In the genomic region with DNA sequence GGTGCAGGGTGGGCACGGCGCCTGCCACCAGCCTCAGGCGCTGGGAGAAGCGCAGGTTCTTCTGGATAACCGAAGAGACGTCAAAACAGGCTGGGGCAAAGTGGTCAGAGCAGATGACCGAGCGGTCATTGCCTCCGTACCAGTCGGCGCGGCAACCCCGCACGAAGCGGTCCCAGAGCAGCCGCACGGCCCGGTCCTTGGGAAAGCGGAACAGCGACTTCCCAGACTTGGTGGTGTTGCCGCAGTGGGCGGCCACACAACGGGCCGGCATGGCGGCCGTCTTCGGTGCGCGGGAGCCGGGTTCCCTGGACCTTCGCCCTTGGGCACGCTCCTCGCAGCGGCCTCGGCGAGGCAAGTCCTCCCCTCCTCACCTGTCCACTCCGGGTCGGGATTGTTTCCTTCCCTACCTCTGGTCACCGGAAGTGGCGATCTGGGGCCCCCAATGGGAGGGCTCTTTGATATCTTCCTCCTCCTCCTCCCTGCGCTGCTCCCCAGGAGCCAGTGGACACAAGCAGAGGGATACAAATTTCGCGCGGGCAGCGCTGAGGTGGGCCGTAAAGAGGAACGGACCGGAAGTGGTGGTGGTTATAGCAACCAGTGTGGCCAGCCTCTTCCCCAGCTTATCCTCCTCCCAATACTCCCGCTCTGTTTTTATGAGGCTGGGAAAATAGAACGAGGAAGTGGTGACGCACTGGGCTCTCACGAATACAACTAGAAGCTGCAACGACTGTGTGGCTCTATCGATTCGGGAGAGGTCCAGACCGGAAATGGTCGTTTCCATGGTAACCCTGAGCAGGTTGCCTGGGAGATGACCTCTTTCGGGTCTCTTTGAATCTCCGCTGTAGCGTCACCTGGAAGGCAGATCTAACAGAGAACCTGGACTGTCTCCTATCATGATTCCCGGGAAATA, we compare ENCODE assay signal across 2 cellular contexts.
A peak's percentile ranks its signal among the peaks of the same experiment; 100 is the strongest.
TF ChIP-seq lines count a peak whose summit lies in the region.

Gene LRRC49 (plus strand): TSS at position 825 of the 910 bp plus-strand sequence. CDS start 69 bp downstream, at position 894.
Gene THAP10 (minus strand): TSS at position 432 of the 910 bp plus-strand sequence. CDS start 161 bp downstream, at position 271.

TF ChIP-seq in GM23338, 12 proteins besides CTCF, POLR2A, EP300 and RAD21:
- no peak for TF ChIP-seq EZH2phosphoT487 (IDR thresholded peaks at IDR 0.05; ENCODE audit: unreplicated experiment)
- TF ChIP-seq POLR2AphosphoS5 (IDR thresholded peaks at IDR 0.05; ENCODE audit: low read depth) = peak; percentile 83
- peak; percentile 56 for TF ChIP-seq CREB1 (CRISPR knock-in tag; IDR thresholded peaks at IDR 0.05; ENCODE audit: low read depth)
- TF ChIP-seq, protein P1, sequence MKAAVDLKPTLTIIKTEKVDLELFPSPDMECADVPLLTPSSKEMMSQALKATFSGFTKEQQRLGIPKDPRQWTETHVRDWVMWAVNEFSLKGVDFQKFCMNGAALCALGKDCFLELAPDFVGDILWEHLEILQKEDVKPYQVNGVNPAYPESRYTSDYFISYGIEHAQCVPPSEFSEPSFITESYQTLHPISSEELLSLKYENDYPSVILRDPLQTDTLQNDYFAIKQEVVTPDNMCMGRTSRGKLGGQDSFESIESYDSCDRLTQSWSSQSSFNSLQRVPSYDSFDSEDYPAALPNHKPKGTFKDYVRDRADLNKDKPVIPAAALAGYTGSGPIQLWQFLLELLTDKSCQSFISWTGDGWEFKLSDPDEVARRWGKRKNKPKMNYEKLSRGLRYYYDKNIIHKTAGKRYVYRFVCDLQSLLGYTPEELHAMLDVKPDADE (IDR thresholded peaks at IDR 0.05) = peak; percentile 73

TF ChIP-seq in K562, 482 proteins besides CTCF, POLR2A, EP300 and RAD21 (continues in another document):
- TF ChIP-seq ATF2 (CRISPR knock-in tag; IDR thresholded peaks at IDR 0.05) (no peak), ZNF184 (CRISPR knock-in tag; IDR thresholded peaks at IDR 0.05) (no peak), GABPB1 (CRISPR knock-in tag; IDR thresholded peaks at IDR 0.05) (peak; percentile 71; the same call in 1 of the 2 replicates), RFX1 (IDR thresholded peaks at IDR 0.05) (peak; percentile 95), SIN3A (IDR thresholded peaks at IDR 0.05; ENCODE audit: borderline replicate concordance in 2 of 2, control insufficient read depth in 1 of 2, low read depth in 2 of 2, low read length in 2 of 2) (no peak), ZBTB40 (IDR thresholded peaks at IDR 0.05) (peak; percentile 89), ZBTB40 (CRISPR knock-in tag; IDR thresholded peaks at IDR 0.05) (no peak), ZNF583 (CRISPR knock-in tag; IDR thresholded peaks at IDR 0.05) (no peak), HDAC2 (IDR thresholded peaks at IDR 0.05) (no peak), NELFE (IDR thresholded peaks at IDR 0.05; ENCODE audit: insufficient read depth, insufficient read length) (no peak), HNRNPLL (IDR thresholded peaks at IDR 0.05; ENCODE audit: low read depth, low read length, poor library complexity, severe bottlenecking) (no peak), SP1 (CRISPR knock-in tag; IDR thresholded peaks at IDR 0.05) (no peak), GABPA (tag; conservative IDR thresholded peaks at IDR 0.05; ENCODE audit: low read depth) (peak; percentile 94), CBX5 (IDR thresholded peaks at IDR 0.05; ENCODE audit: borderline replicate concordance, low read depth) (no peak), HCFC1 (IDR thresholded peaks at IDR 0.05; ENCODE audit: low read depth, low read length) (no peak), RUNX1 (IDR thresholded peaks at IDR 0.05; ENCODE audit: low read depth) (no peak), SETDB1 (IDR thresholded peaks at IDR 0.05; ENCODE audit: low read length) (no peak), ZEB2 (IDR thresholded peaks at IDR 0.05) (no peak), PTRF (tag; IDR thresholded peaks at IDR 0.05) (no peak), RBFOX2 (IDR thresholded peaks at IDR 0.05; ENCODE audit: low read depth, low read length) (peak; percentile 51), MAZ (CRISPR knock-in tag; conservative IDR thresholded peaks at IDR 0.05 in 1 of 2, IDR thresholded peaks at IDR 0.05 in 1 of 2) (peak in 1 of 2 experiments; percentile 26; a peak in 1 of 4 replicates), RFX7 (CRISPR knock-in tag; IDR thresholded peaks at IDR 0.05) (no peak), CEBPZ (IDR thresholded peaks at IDR 0.05; ENCODE audit: borderline replicate concordance, low read depth, low read length) (no peak), ZNF717 (CRISPR knock-in tag; IDR thresholded peaks at IDR 0.05) (no peak), ZNF311 (CRISPR knock-in tag; IDR thresholded peaks at IDR 0.05) (no peak), ZNF77 (CRISPR knock-in tag; IDR thresholded peaks at IDR 0.05) (no peak), NCOA1 (IDR thresholded peaks at IDR 0.05; ENCODE audit: low read depth) (0 out of 2 replicates have a peak, but pooled peaks have one; percentile 25), FOS (IDR thresholded peaks at IDR 0.05; ENCODE audit: extremely low read depth, insufficient read length) (no peak), ZNF551 (CRISPR knock-in tag; IDR thresholded peaks at IDR 0.05) (no peak), HOMEZ (CRISPR knock-in tag; IDR thresholded peaks at IDR 0.05) (no peak), CBFA2T2 (conservative IDR thresholded peaks at IDR 0.05) (no peak), THAP7 (CRISPR knock-in tag; IDR thresholded peaks at IDR 0.05) (no peak), ZNF12 (CRISPR knock-in tag; IDR thresholded peaks at IDR 0.05) (no peak), CSDE1 (IDR thresholded peaks at IDR 0.05) (peak in 1 of 2 experiments; percentile 69; a peak in 1 of 4 replicates), ZNF586 (CRISPR knock-in tag; conservative IDR thresholded peaks at IDR 0.05) (no peak), POLR2G (IDR thresholded peaks at IDR 0.05; ENCODE audit: low read depth, low read length) (peak; percentile 44; the same call in 1 of the 2 replicates), NR2C2 (CRISPR knock-in tag; IDR thresholded peaks at IDR 0.05) (no peak), NR2C2 (tag; IDR thresholded peaks at IDR 0.05) (peak; percentile 47; the same call in 1 of the 2 replicates), ZNF431 (CRISPR knock-in tag; IDR thresholded peaks at IDR 0.05) (no peak), ETV1 (tag; conservative IDR thresholded peaks at IDR 0.05; ENCODE audit: low read depth) (peak; percentile 17; the same call in 1 of the 2 replicates)
